8 cellular contexts compared by ENCODE assay signal in genomic region chr15:83207622-83208356, GRCh38. TPM values are rescaled to one million over a fixed set of nuclear protein-coding genes. Genes with fewer than 3 reads are reported as not detected.
DNase-seq lines count a peak whose midpoint lies in the region; ATAC-seq, FAIRE-seq and TF ChIP-seq lines count a peak whose summit lies in the region.

Gene HDGFL3, minus strand, starts transcription at chr15:83207823. Its CDS starts 409 bp downstream, at chr15:83207414.

- H3K4me3 ChIP-seq in mucosa of rectum (ENCODE audit: low read length in 2 of 2) (peak within 1 kb of the TSS; percentile 68 to 75), suprapubic skin (peak within 1 kb of the TSS; percentile 97)

- H3K9me3 ChIP-seq in mucosa of rectum (ENCODE audit: control insufficient read depth in 2 of 2, low read length in 2 of 2) (no peaks in the 10 kb centered on the region), suprapubic skin (no peaks in the 10 kb centered on the region)

- peaks cover 0 to 3% of the 10 kb centered on the region in 2 donors for H3K27me3 ChIP-seq in mucosa of rectum (ENCODE audit: control insufficient read depth in 2 of 2, insufficient read depth in 2 of 2, low read length in 2 of 2)
- H3K27me3 ChIP-seq in suprapubic skin = no peaks in the 10 kb centered on the region

- peak; percentile 73 for DNase-seq in Daoy (ENCODE audit: low read depth)
- DNase-seq in H54 (ENCODE audit: insufficient read length, low spot score) = peak; percentile 19
- peak; percentile 57 for DNase-seq in NCI-H2227 treated with DMSO at 0.1 percent for 48 hours (lab: John Stamatoyannopoulos, UW)
- peak; percentile 36 to 50 for DNase-seq in activated T-cell treated with anti-CD3 and anti-CD28 coated beads, Interleukin-2, amount 50 U/mL, for 48 hours
- DNase-seq in fibroblast of gingiva (ENCODE audit: low read depth) = peak; percentile 60
- peak; percentile 76 to 87 for DNase-seq in suprapubic skin (ENCODE audit: low spot score in 2 of 2)

- no peak for ATAC-seq in HG03378 (IDR thresholded peaks at IDR 0.05; ENCODE audit: unreplicated experiment)

- TF ChIP-seq CTCF in suprapubic skin (IDR thresholded peaks at IDR 0.05) = no peak

- FAIRE-seq in H54 (lab: Jason Lieb, UNC) = no peak

- peak; percentile 51 for TF ChIP-seq POLR2A in H54 (IDR thresholded peaks at IDR 0.05; ENCODE audit: low read depth, low read length)
- no peak for TF ChIP-seq POLR2A in suprapubic skin (IDR thresholded peaks at IDR 0.05)

- H3K36me3 ChIP-seq in mucosa of rectum (ENCODE audit: control insufficient read depth in 2 of 2, insufficient read depth in 2 of 2, low read length in 2 of 2) = no peaks in the 10 kb centered on the region
- no peaks in the 10 kb centered on the region for H3K36me3 ChIP-seq in suprapubic skin

- no peak for TF ChIP-seq EP300 in suprapubic skin (IDR thresholded peaks at IDR 0.05)

- H3K4me1 ChIP-seq in mucosa of rectum (ENCODE audit: control insufficient read depth in 2 of 2, insufficient read depth in 2 of 2, low read length in 2 of 2) (peaks cover 4 to 5% of the 10 kb centered on the region in 2 donors), suprapubic skin (peaks cover 17% of the 10 kb centered on the region)

- peak within 1 kb of the TSS; percentile 29 to 69 for H3K9ac ChIP-seq in mucosa of rectum (ENCODE audit: low read depth in 1 of 2, low read length in 2 of 2)

- H3K27ac ChIP-seq in mucosa of rectum (ENCODE audit: low read depth in 2 of 2, low read length in 2 of 2) (peak within 1 kb of the TSS; percentile 56 to 73), suprapubic skin (peak within 1 kb of the TSS; percentile 84)

- WGBS in suprapubic skin = under 1% methylated on average over 52 of the region's 99 CpGs

RNA-seq across cellular contexts. Expression of gene HDGFL3, which starts in this region (rescaled TPM):
- total RNA-seq in Daoy (2014; rRNA removed; shearing (Covaris generic)) = 134 and 146 TPM in 2 replicates
- total RNA-seq in suprapubic skin = 10 to 100 TPM in 1 of 4 donors, 1 to 10 TPM in 3; 3.7 to 11.3 (median 6.0) TPM

Comparison
In these comparisons a context has a peak if more than half of its experiments do, and no peak if none do; other contexts are left out.
1. RNA of gene HDGFL3 (total RNA-seq): 134 to 146 TPM in Daoy; 3.7 to 11.3 TPM in suprapubic skin; every median in the first group is over 10 times any median in the second.
2. DNase-seq: peak in every context shown above with its lines; median percentile 82 in suprapubic skin; 73 in Daoy; 60 in fibroblast of gingiva; 57 in NCI-H2227 treated with DMSO at 0.1 percent for 48 hours; 43 in activated T-cell treated with anti-CD3 and anti-CD28 coated beads, Interleukin-2, amount 50 U/mL, for 48 hours; 19 in H54.